8 cellular contexts compared by ENCODE assay signal in the genomic region with DNA sequence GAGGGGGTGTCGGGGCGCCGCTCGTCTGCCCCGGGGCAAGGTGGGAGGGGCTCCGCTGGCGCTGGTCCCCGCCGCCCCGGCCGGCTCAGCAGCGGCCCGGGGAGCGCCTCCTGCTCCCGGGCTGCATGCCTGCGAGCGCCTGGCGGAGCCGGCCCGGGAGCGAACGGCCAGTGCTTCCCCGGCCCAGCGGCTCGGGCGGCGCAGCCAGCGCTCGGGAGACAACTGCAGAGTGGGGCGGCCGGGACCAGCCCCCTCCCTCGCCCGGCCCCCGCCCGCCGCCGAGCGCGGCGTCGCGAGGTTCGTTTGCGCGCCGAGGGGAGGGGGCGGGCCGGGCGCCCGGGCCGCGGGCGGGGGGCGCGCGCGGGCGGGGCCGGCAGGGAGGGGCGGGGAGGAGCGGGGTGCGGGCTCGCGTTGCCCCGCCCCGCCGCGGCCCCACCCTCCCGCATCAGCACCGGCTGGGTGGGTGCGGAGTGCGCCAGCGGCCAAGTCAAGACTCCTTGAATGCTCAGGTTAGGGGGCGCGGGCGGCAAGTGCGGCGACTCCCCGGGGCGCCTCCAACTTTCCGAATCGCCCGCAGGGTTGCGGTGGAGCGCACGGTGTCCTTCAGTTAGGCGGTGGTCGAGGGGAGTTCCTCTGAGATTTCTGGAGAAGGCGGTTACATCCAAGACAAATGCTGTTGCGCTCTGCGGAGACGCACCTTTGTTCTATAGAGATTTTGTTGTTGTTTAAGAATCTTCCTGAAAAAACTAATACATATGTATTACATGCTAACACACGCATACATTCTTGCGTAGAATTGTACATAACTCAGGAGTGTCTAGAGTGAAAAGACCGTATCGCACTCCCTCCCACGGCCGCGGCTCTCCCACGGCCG. TPM values are rescaled to one million over a fixed set of nuclear protein-coding genes. Genes with fewer than 3 reads are reported as not detected.
DNase-seq lines count a peak whose midpoint lies in the region; ATAC-seq and TF ChIP-seq lines count a peak whose summit lies in the region.

A gene with protein sequence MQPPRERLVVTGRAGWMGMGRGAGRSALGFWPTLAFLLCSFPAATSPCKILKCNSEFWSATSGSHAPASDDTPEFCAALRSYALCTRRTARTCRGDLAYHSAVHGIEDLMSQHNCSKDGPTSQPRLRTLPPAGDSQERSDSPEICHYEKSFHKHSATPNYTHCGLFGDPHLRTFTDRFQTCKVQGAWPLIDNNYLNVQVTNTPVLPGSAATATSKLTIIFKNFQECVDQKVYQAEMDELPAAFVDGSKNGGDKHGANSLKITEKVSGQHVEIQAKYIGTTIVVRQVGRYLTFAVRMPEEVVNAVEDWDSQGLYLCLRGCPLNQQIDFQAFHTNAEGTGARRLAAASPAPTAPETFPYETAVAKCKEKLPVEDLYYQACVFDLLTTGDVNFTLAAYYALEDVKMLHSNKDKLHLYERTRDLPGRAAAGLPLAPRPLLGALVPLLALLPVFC (minus strand): TSS at position 231 of the 874 bp plus-strand sequence. CDS start 279 bp downstream, outside the sequence.

- peaks cover 28% of the 10 kb centered on the region for H3K27me3 ChIP-seq in effector memory CD4-positive, alpha-beta T cell (replicated peaks; ENCODE audit: control insufficient read depth, insufficient read depth, low read length, poor library complexity, severe bottlenecking)
- H3K27me3 ChIP-seq in mucosa of rectum (ENCODE audit: control insufficient read depth in 2 of 2, insufficient read depth in 2 of 2, low read length in 2 of 2) (peaks cover 28 to 33% of the 10 kb centered on the region in 2 donors), vagina (no peaks in the 10 kb centered on the region)

- no peaks in the 10 kb centered on the region for H3K9me3 ChIP-seq in effector memory CD4-positive, alpha-beta T cell (ENCODE audit: control insufficient read depth, low read length)
- H3K9me3 ChIP-seq in mucosa of rectum (ENCODE audit: control insufficient read depth in 2 of 2, low read length in 2 of 2) (no peaks in the 10 kb centered on the region), vagina (no peaks in the 10 kb centered on the region)

- peak within 1 kb of the TSS in 1 of 2 donors; percentile 14 for H3K9ac ChIP-seq in mucosa of rectum (ENCODE audit: low read depth in 1 of 2, low read length in 2 of 2)

- H3K27ac ChIP-seq in effector memory CD4-positive, alpha-beta T cell (ENCODE audit: insufficient read depth, low read length, poor library complexity, severe bottlenecking), result no peak within 1 kb of the TSS
- H3K27ac ChIP-seq in mucosa of rectum (ENCODE audit: low read depth in 2 of 2, low read length in 2 of 2), result peak within 1 kb of the TSS; percentile 40
- peak within 1 kb of the TSS; percentile 76 for H3K27ac ChIP-seq in vagina

- intact Hi-C loops in vagina (cut with DNase I), result no loop called here

- peak; percentile 26 for DNase-seq in NCI-H226
- no peak for DNase-seq in effector memory CD4-positive, alpha-beta T cell
- no peak for DNase-seq in vagina (ENCODE audit: extremely low spot score in 2 of 2)
- no peak for DNase-seq in middle frontal gyrus (ENCODE audit: extremely low spot score, low spot score)

- peaks cover 14% of the 10 kb centered on the region for H3K4me1 ChIP-seq in effector memory CD4-positive, alpha-beta T cell (ENCODE audit: control insufficient read depth, insufficient read depth, low read length, poor library complexity, severe bottlenecking)
- H3K4me1 ChIP-seq in mucosa of rectum (ENCODE audit: control insufficient read depth in 2 of 2, insufficient read depth in 2 of 2, low read length in 2 of 2) (peaks cover 0 to 3% of the 10 kb centered on the region in 2 donors), vagina (peaks cover 24% of the 10 kb centered on the region)

- TF ChIP-seq POLR2A in vagina (IDR thresholded peaks at IDR 0.05), result no peak

- TF ChIP-seq CTCF in vagina (IDR thresholded peaks at IDR 0.05), result no peak

- H3K36me3 ChIP-seq in effector memory CD4-positive, alpha-beta T cell (ENCODE audit: control insufficient read depth, insufficient read depth, low read length), result no peaks in the 10 kb centered on the region
- H3K36me3 ChIP-seq in mucosa of rectum (ENCODE audit: control insufficient read depth in 2 of 2, insufficient read depth in 2 of 2, low read length in 2 of 2), result no peaks in the 10 kb centered on the region
- H3K36me3 ChIP-seq in vagina, result no peaks in the 10 kb centered on the region

- ATAC-seq in GM19452 (IDR thresholded peaks at IDR 0.05; ENCODE audit: unreplicated experiment) (peak; percentile 16), GM21423 (IDR thresholded peaks at IDR 0.05; ENCODE audit: unreplicated experiment) (no peak), GM19395 (IDR thresholded peaks at IDR 0.05; ENCODE audit: unreplicated experiment) (no peak)

- H3K4me3 ChIP-seq in effector memory CD4-positive, alpha-beta T cell (ENCODE audit: insufficient read depth, low read depth, low read length, poor library complexity, severe bottlenecking), result peak within 1 kb of the TSS; percentile 46
- H3K4me3 ChIP-seq in mucosa of rectum (ENCODE audit: low read length in 2 of 2) (peak within 1 kb of the TSS; percentile 39 to 62), vagina (peak within 1 kb of the TSS; percentile 65 to 67)

RNA-seq across cellular contexts. Expression of the gene that starts here (rescaled TPM):
- total RNA-seq in vagina, result 21.6 TPM
